ENCODE assay signal across 3 cellular contexts in the genomic region with DNA sequence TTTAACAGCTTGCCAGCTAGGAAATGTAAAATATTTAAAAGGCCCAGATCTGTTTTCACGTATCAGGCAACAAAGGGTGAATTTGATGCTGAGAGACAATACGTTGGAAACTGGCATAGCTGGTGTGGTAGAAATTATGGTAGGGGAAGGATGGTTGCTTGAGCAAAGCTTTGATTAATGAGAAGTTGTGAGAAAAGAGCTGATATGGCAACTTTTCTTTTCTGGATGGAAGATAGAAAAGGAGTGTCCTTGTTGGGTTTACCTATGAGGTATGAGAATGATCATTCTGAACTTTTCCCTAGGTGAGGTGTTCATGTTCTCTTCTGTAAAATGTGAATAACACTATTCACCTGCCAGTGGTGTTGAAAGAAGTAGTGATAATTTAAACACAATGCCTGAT.
TF ChIP-seq lines count a peak whose summit lies in the region.

No MANE protein-coding gene starts in this region.

TF ChIP-seq in HepG2, 621 proteins besides CTCF, POLR2A, EP300 and RAD21:
- TF ChIP-seq MAFK (conservative IDR thresholded peaks at IDR 0.05 in 1 of 2, IDR thresholded peaks at IDR 0.05 in 1 of 2; ENCODE audit: low read length in 2 of 2) (peak; percentile 12 to 60; a peak in 3 of 4 replicates), MAFF (IDR thresholded peaks at IDR 0.05; ENCODE audit: low read depth, low read length) (peak; percentile 37), ZNF337 (CRISPR knock-in tag; IDR thresholded peaks at IDR 0.05; ENCODE audit: borderline replicate concordance, low read depth) (no peak), ZNF737 (CRISPR knock-in tag; IDR thresholded peaks at IDR 0.05; ENCODE audit: borderline replicate concordance) (no peak)

TF ChIP-seq in IMR-90, 13 proteins besides CTCF, POLR2A, EP300 and RAD21:
- TF ChIP-seq FOS (IDR thresholded peaks at IDR 0.05; ENCODE audit: low read depth, low read length) (no peak), MAFK (IDR thresholded peaks at IDR 0.05; ENCODE audit: low read depth, low read length) (peak; percentile 13; the same call in 1 of the 2 replicates)

TF ChIP-seq in K562, 482 proteins besides CTCF, POLR2A, EP300 and RAD21:
- TF ChIP-seq MYC (IDR thresholded peaks at IDR 0.05; ENCODE audit: low read depth, low read length) (no peak), MYC (CRISPR knock-in tag; IDR thresholded peaks at IDR 0.05; ENCODE audit: borderline replicate concordance, low read depth) (no peak), PYGO2 (tag; IDR thresholded peaks at IDR 0.05) (no peak), C11orf30 (IDR thresholded peaks at IDR 0.05; ENCODE audit: low read depth) (peak; percentile 56), SAFB2 (IDR thresholded peaks at IDR 0.05; ENCODE audit: borderline replicate concordance, low read depth, low read length, severe bottlenecking) (no peak), ZNF316 (IDR thresholded peaks at IDR 0.05) (peak; percentile 60)
